Comparison of ENCODE assay signal across 2 cellular contexts in the genomic region with DNA sequence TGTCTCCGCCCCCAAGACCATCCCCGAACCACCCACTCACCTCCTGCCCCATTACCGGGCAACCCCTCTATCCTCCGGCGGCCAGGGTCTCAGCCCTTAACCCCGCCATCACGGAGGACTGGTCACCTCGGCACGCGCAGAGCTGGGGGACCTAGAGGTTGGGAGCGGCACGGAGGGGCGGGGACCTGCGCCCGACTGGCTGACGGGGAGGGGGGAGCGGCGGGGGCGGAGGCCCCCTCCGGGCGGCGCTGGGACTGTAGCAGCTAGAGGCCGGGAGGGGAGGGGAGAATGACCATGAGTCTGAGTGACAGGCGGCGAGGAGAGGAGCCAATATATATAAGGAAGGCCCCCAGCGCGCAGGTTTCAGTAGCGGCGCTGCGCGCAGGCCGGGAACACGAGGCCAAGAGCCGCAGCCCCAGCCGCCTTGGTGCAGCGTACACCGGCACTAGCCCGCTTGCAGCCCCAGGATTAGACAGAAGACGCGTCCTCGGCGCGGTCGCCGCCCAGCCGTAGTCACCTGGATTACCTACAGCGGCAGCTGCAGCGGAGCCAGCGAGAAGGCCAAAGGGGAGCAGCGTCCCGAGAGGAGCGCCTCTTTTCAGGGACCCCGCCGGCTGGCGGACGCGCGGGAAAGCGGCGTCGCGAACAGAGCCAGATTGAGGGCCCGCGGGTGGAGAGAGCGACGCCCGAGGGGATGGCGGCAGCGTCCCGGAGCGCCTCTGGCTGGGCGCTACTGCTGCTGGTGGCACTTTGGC.
TF ChIP-seq lines count a peak whose summit lies in the region.

A gene (plus strand): TSS at position 366 of the 755 bp plus-strand sequence. CDS start 329 bp downstream, at position 695.

TF ChIP-seq in PFSK-1, 5 proteins besides CTCF, POLR2A, EP300 and RAD21 (continued from another document):
- TF ChIP-seq, protein P1, sequence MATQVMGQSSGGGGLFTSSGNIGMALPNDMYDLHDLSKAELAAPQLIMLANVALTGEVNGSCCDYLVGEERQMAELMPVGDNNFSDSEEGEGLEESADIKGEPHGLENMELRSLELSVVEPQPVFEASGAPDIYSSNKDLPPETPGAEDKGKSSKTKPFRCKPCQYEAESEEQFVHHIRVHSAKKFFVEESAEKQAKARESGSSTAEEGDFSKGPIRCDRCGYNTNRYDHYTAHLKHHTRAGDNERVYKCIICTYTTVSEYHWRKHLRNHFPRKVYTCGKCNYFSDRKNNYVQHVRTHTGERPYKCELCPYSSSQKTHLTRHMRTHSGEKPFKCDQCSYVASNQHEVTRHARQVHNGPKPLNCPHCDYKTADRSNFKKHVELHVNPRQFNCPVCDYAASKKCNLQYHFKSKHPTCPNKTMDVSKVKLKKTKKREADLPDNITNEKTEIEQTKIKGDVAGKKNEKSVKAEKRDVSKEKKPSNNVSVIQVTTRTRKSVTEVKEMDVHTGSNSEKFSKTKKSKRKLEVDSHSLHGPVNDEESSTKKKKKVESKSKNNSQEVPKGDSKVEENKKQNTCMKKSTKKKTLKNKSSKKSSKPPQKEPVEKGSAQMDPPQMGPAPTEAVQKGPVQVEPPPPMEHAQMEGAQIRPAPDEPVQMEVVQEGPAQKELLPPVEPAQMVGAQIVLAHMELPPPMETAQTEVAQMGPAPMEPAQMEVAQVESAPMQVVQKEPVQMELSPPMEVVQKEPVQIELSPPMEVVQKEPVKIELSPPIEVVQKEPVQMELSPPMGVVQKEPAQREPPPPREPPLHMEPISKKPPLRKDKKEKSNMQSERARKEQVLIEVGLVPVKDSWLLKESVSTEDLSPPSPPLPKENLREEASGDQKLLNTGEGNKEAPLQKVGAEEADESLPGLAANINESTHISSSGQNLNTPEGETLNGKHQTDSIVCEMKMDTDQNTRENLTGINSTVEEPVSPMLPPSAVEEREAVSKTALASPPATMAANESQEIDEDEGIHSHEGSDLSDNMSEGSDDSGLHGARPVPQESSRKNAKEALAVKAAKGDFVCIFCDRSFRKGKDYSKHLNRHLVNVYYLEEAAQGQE (IDR thresholded peaks at IDR 0.05; ENCODE audit: insufficient read depth in 1 of 2, low read depth in 2 of 2, low read length in 2 of 2), result peak; percentile 43 to 67; a peak in 1 of 4 replicates
- TF ChIP-seq POLR2AphosphoS5 (IDR thresholded peaks at IDR 0.05; ENCODE audit: low read depth, low read length) (peak; percentile 91), FOXP2 (optimal IDR thresholded peaks at IDR 0.05; ENCODE audit: borderline replicate concordance, extremely low read depth, extremely low read length, insufficient read depth) (no peak), TAF1 (IDR thresholded peaks at IDR 0.05; ENCODE audit: borderline replicate concordance, insufficient read depth, low read length) (peak; percentile 90; the same call in 1 of the 2 replicates)

TF ChIP-seq in GM12878, 131 proteins besides CTCF, POLR2A, EP300 and RAD21 (continued from another document):
- TF ChIP-seq, protein P2, sequence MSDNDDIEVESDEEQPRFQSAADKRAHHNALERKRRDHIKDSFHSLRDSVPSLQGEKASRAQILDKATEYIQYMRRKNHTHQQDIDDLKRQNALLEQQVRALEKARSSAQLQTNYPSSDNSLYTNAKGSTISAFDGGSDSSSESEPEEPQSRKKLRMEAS (IDR thresholded peaks at IDR 0.05; ENCODE audit: low read depth, low read length), result peak; percentile 47; the same call in 1 of the 2 replicates
- TF ChIP-seq, protein P3, sequence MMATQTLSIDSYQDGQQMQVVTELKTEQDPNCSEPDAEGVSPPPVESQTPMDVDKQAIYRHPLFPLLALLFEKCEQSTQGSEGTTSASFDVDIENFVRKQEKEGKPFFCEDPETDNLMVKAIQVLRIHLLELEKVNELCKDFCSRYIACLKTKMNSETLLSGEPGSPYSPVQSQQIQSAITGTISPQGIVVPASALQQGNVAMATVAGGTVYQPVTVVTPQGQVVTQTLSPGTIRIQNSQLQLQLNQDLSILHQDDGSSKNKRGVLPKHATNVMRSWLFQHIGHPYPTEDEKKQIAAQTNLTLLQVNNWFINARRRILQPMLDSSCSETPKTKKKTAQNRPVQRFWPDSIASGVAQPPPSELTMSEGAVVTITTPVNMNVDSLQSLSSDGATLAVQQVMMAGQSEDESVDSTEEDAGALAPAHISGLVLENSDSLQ (IDR thresholded peaks at IDR 0.05), result peak; percentile 97
- TF ChIP-seq ZZZ3 (IDR thresholded peaks at IDR 0.05; ENCODE audit: control insufficient read depth, insufficient read length, low read depth) (no peak), TCF12 (IDR thresholded peaks at IDR 0.05; ENCODE audit: low read depth, low read length) (peak; percentile 29; the same call in 1 of the 2 replicates), NR2F1 (conservative IDR thresholded peaks at IDR 0.05) (no peak), HDAC6 (IDR thresholded peaks at IDR 0.05; ENCODE audit: unreplicated experiment) (peak; percentile 82), POLR2AphosphoS5 (IDR thresholded peaks at IDR 0.05; ENCODE audit: low read length) (peak; percentile 85), TAF1 (IDR thresholded peaks at IDR 0.05; ENCODE audit: borderline replicate concordance, low read depth, low read length) (peak; percentile 61), SMC3 (IDR thresholded peaks at IDR 0.05; ENCODE audit: borderline replicate concordance, low read length) (no peak), DPF2 (IDR thresholded peaks at IDR 0.05) (0 out of 2 replicates have a peak, but pooled peaks have one; percentile 20), BMI1 (IDR thresholded peaks at IDR 0.05; ENCODE audit: borderline replicate concordance) (no peak)
- TF ChIP-seq, protein P4, sequence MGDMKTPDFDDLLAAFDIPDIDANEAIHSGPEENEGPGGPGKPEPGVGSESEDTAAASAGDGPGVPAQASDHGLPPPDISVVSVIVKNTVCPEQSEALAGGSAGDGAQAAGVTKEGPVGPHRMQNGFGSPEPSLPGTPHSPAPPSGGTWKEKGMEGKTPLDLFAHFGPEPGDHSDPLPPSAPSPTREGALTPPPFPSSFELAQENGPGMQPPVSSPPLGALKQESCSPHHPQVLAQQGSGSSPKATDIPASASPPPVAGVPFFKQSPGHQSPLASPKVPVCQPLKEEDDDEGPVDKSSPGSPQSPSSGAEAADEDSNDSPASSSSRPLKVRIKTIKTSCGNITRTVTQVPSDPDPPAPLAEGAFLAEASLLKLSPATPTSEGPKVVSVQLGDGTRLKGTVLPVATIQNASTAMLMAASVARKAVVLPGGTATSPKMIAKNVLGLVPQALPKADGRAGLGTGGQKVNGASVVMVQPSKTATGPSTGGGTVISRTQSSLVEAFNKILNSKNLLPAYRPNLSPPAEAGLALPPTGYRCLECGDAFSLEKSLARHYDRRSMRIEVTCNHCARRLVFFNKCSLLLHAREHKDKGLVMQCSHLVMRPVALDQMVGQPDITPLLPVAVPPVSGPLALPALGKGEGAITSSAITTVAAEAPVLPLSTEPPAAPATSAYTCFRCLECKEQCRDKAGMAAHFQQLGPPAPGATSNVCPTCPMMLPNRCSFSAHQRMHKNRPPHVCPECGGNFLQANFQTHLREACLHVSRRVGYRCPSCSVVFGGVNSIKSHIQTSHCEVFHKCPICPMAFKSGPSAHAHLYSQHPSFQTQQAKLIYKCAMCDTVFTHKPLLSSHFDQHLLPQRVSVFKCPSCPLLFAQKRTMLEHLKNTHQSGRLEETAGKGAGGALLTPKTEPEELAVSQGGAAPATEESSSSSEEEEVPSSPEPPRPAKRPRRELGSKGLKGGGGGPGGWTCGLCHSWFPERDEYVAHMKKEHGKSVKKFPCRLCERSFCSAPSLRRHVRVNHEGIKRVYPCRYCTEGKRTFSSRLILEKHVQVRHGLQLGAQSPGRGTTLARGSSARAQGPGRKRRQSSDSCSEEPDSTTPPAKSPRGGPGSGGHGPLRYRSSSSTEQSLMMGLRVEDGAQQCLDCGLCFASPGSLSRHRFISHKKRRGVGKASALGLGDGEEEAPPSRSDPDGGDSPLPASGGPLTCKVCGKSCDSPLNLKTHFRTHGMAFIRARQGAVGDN (IDR thresholded peaks at IDR 0.05), result peak; percentile 56
